21 cellular contexts compared by ENCODE assay signal in genomic region chr6:108793449-108794134, GRCh38. TPM values are rescaled to one million over a fixed set of nuclear protein-coding genes. Genes with fewer than 3 reads are reported as not detected.
DNase-seq lines count a peak whose midpoint lies in the region; TF ChIP-seq lines count a peak whose summit lies in the region.
"Had no signal": no experiment of that assay in that cellular context is flagged by ENCODE, and none has a peak within 500 bp of the region (broad histone marks: within the 10 kb centered on the region; RNA-seq: fewer than 3 reads in every experiment).

No MANE protein-coding gene starts in this region.

- 55% methylated on average over 4 of the region's 4 CpGs for WGBS in hepatocyte (ENCODE audit: low lambda C conversion rate, missing lambda C conversion rate)
- 79% methylated on average over 3 of the region's 4 CpGs for WGBS in mesenchymal stem cell

- no peak overlapping the region for H2BK5ac ChIP-seq in mesenchymal stem cell (ENCODE audit: low read depth, low read length, poor library complexity, severe bottlenecking)

- no peaks in the 10 kb centered on the region for H4K20me1 ChIP-seq in hepatocyte (ENCODE audit: insufficient read depth, poor library complexity, severe bottlenecking)

- H3K18ac ChIP-seq in mesenchymal stem cell (ENCODE audit: low read depth in 1 of 2, low read length in 2 of 2): no peak overlapping the region

- H3K27me3 ChIP-seq in hepatocyte: no peaks in the 10 kb centered on the region
- no peaks in the 10 kb centered on the region for H3K27me3 ChIP-seq in mesenchymal stem cell (ENCODE audit: control insufficient read depth in 1 of 2, insufficient read depth in 1 of 2, low read length in 2 of 2)
- H3K27me3 ChIP-seq: Peyer's patch, SJCRH30 had no signal

- H3K79me2 ChIP-seq in hepatocyte: no peaks in the 10 kb centered on the region

- no peak overlapping the region for H2BK120ac ChIP-seq in mesenchymal stem cell (ENCODE audit: low read depth, low read length)

- TF ChIP-seq CTCF in hepatocyte (IDR thresholded peaks at IDR 0.05; ENCODE audit: poor library complexity) (no peak), GM10266 (IDR thresholded peaks at IDR 0.05; ENCODE audit: control insufficient read depth, insufficient read depth, low read depth, missing control alignments) (no peak)

- no peaks in the 10 kb centered on the region for H3K9me2 ChIP-seq in hepatocyte (replicated peaks; ENCODE audit: insufficient read depth)

- H3K79me1 ChIP-seq in mesenchymal stem cell (replicated peaks; ENCODE audit: low read length, poor library complexity, severe bottlenecking): no peaks in the 10 kb centered on the region

- DNase-seq in DMS53 treated with DMSO at 0.1 percent for 48 hours (lab: John Stamatoyannopoulos, UW; ENCODE audit: unreplicated experiment): peak; percentile 65
- peak; percentile 71 for DNase-seq in SK-N-DZ (ENCODE audit: low spot score)
- no peak for DNase-seq in hepatocyte (ENCODE audit: low spot score)
- DNase-seq in mesenchymal stem cell: no peak
- DNase-seq in OCI-M2 (lab: John Stamatoyannopoulos, UW; ENCODE audit: unreplicated experiment): no peak
- no peak for DNase-seq in GM10266 (ENCODE audit: extremely low spot score)
- no peak for DNase-seq in CD1c-positive myeloid dendritic cell (ENCODE audit: extremely low spot score)
- DNase-seq: DND-41, MM.1S, NCI-H1048, NCI-H1417 treated with DMSO at 0.1 percent for 48 hours, NCI-H187 treated with DMSO at 0.1 percent for 48 hours, NCI-H2227 treated with DMSO at 0.1 percent for 48 hours, NCI-H510A, NCI-H774, Peyer's patch, SJCRH30, SW 1271, T-helper 2 cell had no signal

- H3K36me3 ChIP-seq in hepatocyte (replicated peaks; ENCODE audit: insufficient read depth, low read depth) (no peaks in the 10 kb centered on the region), mesenchymal stem cell (ENCODE audit: control insufficient read depth in 1 of 2, insufficient read depth in 2 of 2, low read depth in 1 of 2, low read length in 2 of 2) (no peaks in the 10 kb centered on the region)
- H3K36me3 ChIP-seq: Peyer's patch, SJCRH30 had no signal

- H3K4me1 ChIP-seq in hepatocyte (ENCODE audit: insufficient read depth) (peaks cover 36% of the 10 kb centered on the region), mesenchymal stem cell (ENCODE audit: control insufficient read depth, insufficient read depth, low read depth, low read length) (peaks cover 6% of the 10 kb centered on the region)
- H3K4me1 ChIP-seq: A549, SJCRH30 had no signal

- H3K9me3 ChIP-seq in hepatocyte (ENCODE audit: low read depth) (no peaks in the 10 kb centered on the region), mesenchymal stem cell (ENCODE audit: control insufficient read depth, low read length) (no peaks in the 10 kb centered on the region)
- H3K9me3 ChIP-seq: Peyer's patch had no signal

- H4K8ac ChIP-seq in mesenchymal stem cell (ENCODE audit: low read length): no peak overlapping the region

- H3K4me3 ChIP-seq in hepatocyte: no peak overlapping the region
- no peak overlapping the region for H3K4me3 ChIP-seq in mesenchymal stem cell (ENCODE audit: insufficient read depth in 1 of 2, low read depth in 1 of 2, low read length in 2 of 2)
- H3K4me3 ChIP-seq: A549, K562, Peyer's patch, SJCRH30 had no signal

- H4K91ac ChIP-seq in mesenchymal stem cell (ENCODE audit: low read length): no peak overlapping the region

- no peak overlapping the region for H3K4ac ChIP-seq in mesenchymal stem cell (ENCODE audit: low read depth in 1 of 2, low read length in 2 of 2)

- H2BK15ac ChIP-seq in mesenchymal stem cell (ENCODE audit: low read depth, poor library complexity, severe bottlenecking): no peak overlapping the region

- H3K23ac ChIP-seq in mesenchymal stem cell (ENCODE audit: low read length in 2 of 2): no peak overlapping the region

- H2AK5ac ChIP-seq in mesenchymal stem cell (ENCODE audit: low read length, severe bottlenecking): no peak overlapping the region

- H3K4me2 ChIP-seq in hepatocyte: peak overlapping the region; percentile 34
- no peak overlapping the region for H3K4me2 ChIP-seq in mesenchymal stem cell (ENCODE audit: low read length, poor library complexity, severe bottlenecking)
- H3K4me2 ChIP-seq: A549 had no signal

- H2BK12ac ChIP-seq in mesenchymal stem cell (ENCODE audit: low read length in 2 of 2): no peak overlapping the region

- H3K14ac ChIP-seq in mesenchymal stem cell (ENCODE audit: low read length in 2 of 2): no peak overlapping the region

- H2AFZ ChIP-seq in hepatocyte (no peak overlapping the region), mesenchymal stem cell (ENCODE audit: low read depth, low read length) (no peak overlapping the region)

- no peak overlapping the region for H3K9ac ChIP-seq in mesenchymal stem cell (ENCODE audit: low read length)

- peak overlapping the region; percentile 34 for H3K27ac ChIP-seq in hepatocyte
- H3K27ac ChIP-seq in mesenchymal stem cell (ENCODE audit: low read length, poor library complexity, severe bottlenecking): peak overlapping the region; percentile 7
- H3K27ac ChIP-seq: A549, Peyer's patch, SJCRH30 had no signal

RNA-seq across cellular contexts. Expression of gene ARMC2, which starts 54.6 kb away (rescaled TPM):
- polyA plus RNA-seq in SK-N-DZ (2014; cell fraction: cytosol; rRNA removed): 1.7 and 3.3 TPM in 2 replicates
- polyA plus RNA-seq in SK-N-DZ (2014; cell fraction: nucleus; rRNA removed): 2.2 and 9.2 TPM in 2 replicates
- 1.8 and 2.8 TPM in 2 replicates for total RNA-seq in hepatocyte
- 4.8 and 6.7 TPM in 2 replicates for polyA plus RNA-seq in hepatocyte
- polyA plus RNA-seq in mesenchymal stem cell (2013, experiment 1 of 2): 3.1 TPM
- 4.1 TPM for polyA plus RNA-seq in mesenchymal stem cell (2013, experiment 2 of 2)

Comparison
In these comparisons a context has a peak if more than half of its experiments do, and no peak if none do; other contexts are left out.
1. DNase-seq: peak in DMS53 treated with DMSO at 0.1 percent for 48 hours (single experiment) and SK-N-DZ (single experiment); none in hepatocyte (single experiment), mesenchymal stem cell (single experiment), OCI-M2 (single experiment), GM10266 (single experiment) and CD1c-positive myeloid dendritic cell (single experiment).